20 cellular contexts compared by ENCODE assay signal in the genomic region with DNA sequence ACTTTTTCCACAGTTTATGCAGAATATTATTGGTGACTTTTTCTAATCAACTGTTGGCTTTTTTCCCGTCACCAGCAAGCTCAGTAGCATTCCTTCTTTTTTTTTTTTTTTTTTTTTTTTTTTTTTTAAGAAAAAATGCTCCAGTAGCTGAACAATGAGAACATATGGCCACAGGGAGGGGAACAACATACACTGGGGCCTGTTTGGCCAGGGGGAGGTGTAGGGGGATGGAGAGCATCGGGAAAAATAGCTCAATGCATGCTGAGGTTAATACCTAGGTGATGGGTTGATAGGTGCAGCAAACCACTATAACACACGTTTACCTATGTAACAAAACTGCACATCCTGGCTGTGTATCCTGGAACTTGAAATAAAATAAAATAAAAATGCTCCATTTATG.
A peak's percentile ranks its signal among the peaks of the same experiment; 100 is the strongest.
DNase-seq lines count a peak whose midpoint lies in the region; ATAC-seq, FAIRE-seq and TF ChIP-seq lines count a peak whose summit lies in the region.
"Had no signal": no experiment of that assay in that cellular context is flagged by ENCODE, and none has a peak within 500 bp of the region (broad histone marks: within the 10 kb centered on the region; RNA-seq: fewer than 3 reads in every experiment).

No MANE protein-coding gene starts in this region.

- peaks cover 2% of the 10 kb centered on the region for H3K79me2 ChIP-seq in mesendoderm (ENCODE audit: control insufficient read depth, insufficient read depth, low read length)

- H3K27me3 Mint-ChIP-seq in WTC11 (ENCODE audit: low read depth): no peaks in the 10 kb centered on the region
- H3K27me3 Mint-ChIP-seq in activated CD4-positive, alpha-beta T cell treated with anti-CD3 and anti-CD28 coated beads, Interleukin-2, amount 10 ng/mL, durations not matched to agents 24 days and 14 days: no peaks in the 10 kb centered on the region
- H3K27me3 Mint-ChIP-seq: CD8-positive, alpha-beta memory T cell had no signal

- TF ChIP-seq EP300 in A549 (IDR thresholded peaks at IDR 0.05): no peak

- intact Hi-C loops in activated CD4-positive, alpha-beta T cell treated with anti-CD3 and anti-CD28 coated beads, Interleukin-2, amount 10 ng/mL, durations not matched to agents 24 days and 14 days (cut with micrococcal nuclease): no loop called here

- no peak overlapping the region for H2BK120ac ChIP-seq in mesendoderm (ENCODE audit: low read depth, low read length)

- no peak overlapping the region for H4K5ac ChIP-seq in mesendoderm (ENCODE audit: low read length)

- no peak for DNase-seq in A549 (ENCODE audit: low read depth in 1 of 2, low spot score in 1 of 2)
- peak; percentile 6 for DNase-seq in NCI-H1694 treated with DMSO at 0.1 percent for 48 hours (lab: John Stamatoyannopoulos, UW)
- DNase-seq in WTC11 (ENCODE audit: low spot score): no peak
- peak; percentile 56 for DNase-seq in mesendoderm
- no peak for DNase-seq in Ammon's horn (ENCODE audit: low spot score)
- no peak for DNase-seq in activated CD4-positive, alpha-beta T cell treated with anti-CD3 and anti-CD28 coated beads, Interleukin-2, amount 10 ng/mL, durations not matched to agents 24 days and 14 days
- no peak for DNase-seq in occipital lobe (lab: John Stamatoyannopoulos, UW)
- DNase-seq: CD8-positive, alpha-beta memory T cell; DMS79 treated with DMSO at 0.1 percent for 48 hours; H7; NCI-H2029; NCI-H774; PC-3; RPMI8226; SHP77 treated with DMSO at 0.1 percent for 48 hours had no signal

- H3K4me1 Mint-ChIP-seq in WTC11: peaks cover 27% of the 10 kb centered on the region
- H3K4me1 Mint-ChIP-seq in activated CD4-positive, alpha-beta T cell treated with anti-CD3 and anti-CD28 coated beads, Interleukin-2, amount 10 ng/mL, durations not matched to agents 24 days and 14 days: no peaks in the 10 kb centered on the region
- H3K4me1 Mint-ChIP-seq: CD8-positive, alpha-beta memory T cell had no signal

- POLR2A ChIA-PET in A549 (lab: Yijun Ruan, JAX): interaction anchor here (0.7 kb wide), 1 partner anchor 82 kb away, joined by 6 read pairs; no protein-coding TSS in a partner anchor
- POLR2A ChIA-PET in WTC11 (lab: Charles Lee): no interaction called here

- H3K4me3 Mint-ChIP-seq in WTC11: no peak overlapping the region
- no peak overlapping the region for H3K4me3 Mint-ChIP-seq in activated CD4-positive, alpha-beta T cell treated with anti-CD3 and anti-CD28 coated beads, Interleukin-2, amount 10 ng/mL, durations not matched to agents 24 days and 14 days
- H3K4me3 Mint-ChIP-seq: CD8-positive, alpha-beta memory T cell had no signal

- no peak overlapping the region for H3K56ac ChIP-seq in mesendoderm (ENCODE audit: low read length)

- H3K9ac ChIP-seq in mesendoderm (ENCODE audit: low read length): no peak overlapping the region
- H3K9ac ChIP-seq: BLaER1 treated with 17β-estradiol and CSF1 and Interleukin-3, amounts not matched to agents 10 nM and 100 nM; KMS-11 had no signal

- no peak for FAIRE-seq in A549 (lab: Jason Lieb, UNC)
- FAIRE-seq: A204.1 had no signal

- H2AK5ac ChIP-seq in mesendoderm (ENCODE audit: low read length): no peak overlapping the region

- H3K27ac Mint-ChIP-seq in WTC11: 0 out of 2 replicates have a peak overlapping the region, but pooled peaks have one; percentile 18
- H3K27ac Mint-ChIP-seq in activated CD4-positive, alpha-beta T cell treated with anti-CD3 and anti-CD28 coated beads, Interleukin-2, amount 10 ng/mL, durations not matched to agents 24 days and 14 days: no peak overlapping the region
- H3K27ac Mint-ChIP-seq: CD8-positive, alpha-beta memory T cell had no signal

- H3K4me2 ChIP-seq in A549 (peak overlapping the region; percentile 30; the same call in 1 of the 3 replicates), mesendoderm (ENCODE audit: low read length) (no peak overlapping the region)
- H3K4me2 ChIP-seq: BLaER1 treated with 17β-estradiol and CSF1 and Interleukin-3, amounts not matched to agents 10 nM and 100 nM; KMS-11 had no signal

- ATAC-seq in A549 (no peak; a peak in 1 of 6 replicates), WTC11 (peak; percentile 87), GM18517 (IDR thresholded peaks at IDR 0.05; ENCODE audit: unreplicated experiment) (no peak)
- ATAC-seq: SK-N-SH treated with all-trans-retinoic acid at 6 μM for 48 hours had no signal

- H3K36me3 ChIP-seq in mesendoderm (ENCODE audit: control insufficient read depth, insufficient read depth, low read length): no peaks in the 10 kb centered on the region

- TF ChIP-seq CTCF in A549 (IDR thresholded peaks at IDR 0.05) (no peak), WTC11 (IDR thresholded peaks at IDR 0.05) (no peak)

- no peak for TF ChIP-seq RAD21 in A549 (conservative IDR thresholded peaks at IDR 0.05 in 1 of 2, IDR thresholded peaks at IDR 0.05 in 1 of 2)

- CTCF ChIA-PET in A549 (lab: Yijun Ruan, JAX): interaction anchor here (0.6 to 2.1 kb wide), 3 partner anchors 10 to 87 kb away, joined by 3 to 6 read pairs (median 3); no protein-coding TSS in a partner anchor
- CTCF ChIA-PET in WTC11 (lab: Charles Lee): interaction anchor here (0.6 to 1.6 kb wide), 9 partner anchors 10 to 1017 kb away, joined by 3 to 7 read pairs (median 5); no protein-coding TSS in a partner anchor

- H3K36me3 Mint-ChIP-seq in WTC11: peaks cover 7% of the 10 kb centered on the region; the same call in 1 of the 2 replicates
- no peaks in the 10 kb centered on the region for H3K36me3 Mint-ChIP-seq in activated CD4-positive, alpha-beta T cell treated with anti-CD3 and anti-CD28 coated beads, Interleukin-2, amount 10 ng/mL, durations not matched to agents 24 days and 14 days (ENCODE audit: low read depth)

- H3K79me1 ChIP-seq in mesendoderm (ENCODE audit: low read length): peaks cover 6% of the 10 kb centered on the region

- H4K8ac ChIP-seq in mesendoderm (ENCODE audit: low read depth, low read length): no peak overlapping the region

- H3K27ac ChIP-seq in A549: no peak overlapping the region; a peak in 1 of 6 replicates
- H3K27ac ChIP-seq in mesendoderm (ENCODE audit: low read depth, low read length): no peak overlapping the region
- H3K27ac ChIP-seq: BLaER1 treated with 17β-estradiol and CSF1 and Interleukin-3, amounts not matched to agents 10 nM and 100 nM; KMS-11 had no signal

- H3K18ac ChIP-seq in mesendoderm (ENCODE audit: low read length): no peak overlapping the region

- no peaks in the 10 kb centered on the region for H3K9me3 Mint-ChIP-seq in WTC11
- no peaks in the 10 kb centered on the region for H3K9me3 Mint-ChIP-seq in activated CD4-positive, alpha-beta T cell treated with anti-CD3 and anti-CD28 coated beads, Interleukin-2, amount 10 ng/mL, durations not matched to agents 24 days and 14 days

- H3K9me3 ChIP-seq in A549: no peaks in the 10 kb centered on the region
- H3K9me3 ChIP-seq: BLaER1 treated with 17β-estradiol and CSF1 and Interleukin-3, amounts not matched to agents 10 nM and 100 nM had no signal

- WGBS in A549 (ENCODE audit: missing lambda C conversion rate): 79% methylated on average over 3 of the region's 3 CpGs
- WGBS in mesendoderm (ENCODE audit: extremely low coverage, insufficient coverage, low lambda C conversion rate): no CpG with 5 or more reads among the region's 3 CpGs

- no peak overlapping the region for H2BK15ac ChIP-seq in mesendoderm (replicated peaks; ENCODE audit: low read depth)

- TF ChIP-seq POLR2A in A549 (IDR thresholded peaks at IDR 0.05; ENCODE audit: low read length): no peak

- H3K4me3 ChIP-seq in A549 (no peak overlapping the region), mesendoderm (ENCODE audit: low read length) (no peak overlapping the region)
- H3K4me3 ChIP-seq: BLaER1 treated with 17β-estradiol and CSF1 and Interleukin-3, amounts not matched to agents 10 nM and 100 nM had no signal

- H3K27me3 ChIP-seq in mesendoderm (ENCODE audit: insufficient read depth, low read length, poor library complexity): no peaks in the 10 kb centered on the region
- H3K27me3 ChIP-seq: BLaER1 treated with 17β-estradiol and CSF1 and Interleukin-3, amounts not matched to agents 10 nM and 100 nM had no signal

- no peak overlapping the region for H2BK5ac ChIP-seq in mesendoderm (ENCODE audit: low read length)

- no peak overlapping the region for H3K23ac ChIP-seq in mesendoderm (ENCODE audit: low read length)

- H3K4ac ChIP-seq in mesendoderm (ENCODE audit: low read depth, low read length): no peak overlapping the region

- H3K4me1 ChIP-seq in A549: peaks cover 29% of the 10 kb centered on the region
- H3K4me1 ChIP-seq in mesendoderm (ENCODE audit: control insufficient read depth, low read depth, low read length): no peaks in the 10 kb centered on the region
- H3K4me1 ChIP-seq: BLaER1 treated with 17β-estradiol and CSF1 and Interleukin-3, amounts not matched to agents 10 nM and 100 nM had no signal

TF ChIP-seq in A549, 52 proteins besides CTCF, POLR2A, EP300 and RAD21:
- TF ChIP-seq CEBPB (IDR thresholded peaks at IDR 0.05): no peak

TF ChIP-seq in WTC11, 78 proteins besides CTCF, POLR2A, EP300 and RAD21 (continues in another document):
- TF ChIP-seq, protein P1, sequence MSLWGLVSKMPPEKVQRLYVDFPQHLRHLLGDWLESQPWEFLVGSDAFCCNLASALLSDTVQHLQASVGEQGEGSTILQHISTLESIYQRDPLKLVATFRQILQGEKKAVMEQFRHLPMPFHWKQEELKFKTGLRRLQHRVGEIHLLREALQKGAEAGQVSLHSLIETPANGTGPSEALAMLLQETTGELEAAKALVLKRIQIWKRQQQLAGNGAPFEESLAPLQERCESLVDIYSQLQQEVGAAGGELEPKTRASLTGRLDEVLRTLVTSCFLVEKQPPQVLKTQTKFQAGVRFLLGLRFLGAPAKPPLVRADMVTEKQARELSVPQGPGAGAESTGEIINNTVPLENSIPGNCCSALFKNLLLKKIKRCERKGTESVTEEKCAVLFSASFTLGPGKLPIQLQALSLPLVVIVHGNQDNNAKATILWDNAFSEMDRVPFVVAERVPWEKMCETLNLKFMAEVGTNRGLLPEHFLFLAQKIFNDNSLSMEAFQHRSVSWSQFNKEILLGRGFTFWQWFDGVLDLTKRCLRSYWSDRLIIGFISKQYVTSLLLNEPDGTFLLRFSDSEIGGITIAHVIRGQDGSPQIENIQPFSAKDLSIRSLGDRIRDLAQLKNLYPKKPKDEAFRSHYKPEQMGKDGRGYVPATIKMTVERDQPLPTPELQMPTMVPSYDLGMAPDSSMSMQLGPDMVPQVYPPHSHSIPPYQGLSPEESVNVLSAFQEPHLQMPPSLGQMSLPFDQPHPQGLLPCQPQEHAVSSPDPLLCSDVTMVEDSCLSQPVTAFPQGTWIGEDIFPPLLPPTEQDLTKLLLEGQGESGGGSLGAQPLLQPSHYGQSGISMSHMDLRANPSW (CRISPR knock-in tag; conservative IDR thresholded peaks at IDR 0.05; ENCODE audit: low read depth): no peak
- TF ChIP-seq, protein P2, sequence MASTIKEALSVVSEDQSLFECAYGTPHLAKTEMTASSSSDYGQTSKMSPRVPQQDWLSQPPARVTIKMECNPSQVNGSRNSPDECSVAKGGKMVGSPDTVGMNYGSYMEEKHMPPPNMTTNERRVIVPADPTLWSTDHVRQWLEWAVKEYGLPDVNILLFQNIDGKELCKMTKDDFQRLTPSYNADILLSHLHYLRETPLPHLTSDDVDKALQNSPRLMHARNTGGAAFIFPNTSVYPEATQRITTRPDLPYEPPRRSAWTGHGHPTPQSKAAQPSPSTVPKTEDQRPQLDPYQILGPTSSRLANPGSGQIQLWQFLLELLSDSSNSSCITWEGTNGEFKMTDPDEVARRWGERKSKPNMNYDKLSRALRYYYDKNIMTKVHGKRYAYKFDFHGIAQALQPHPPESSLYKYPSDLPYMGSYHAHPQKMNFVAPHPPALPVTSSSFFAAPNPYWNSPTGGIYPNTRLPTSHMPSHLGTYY (CRISPR knock-in tag; IDR thresholded peaks at IDR 0.05): no peak

Comparison
In these comparisons a context has a peak if more than half of its experiments do, and no peak if none do; other contexts are left out.
1. DNase-seq: peak in NCI-H1694 treated with DMSO at 0.1 percent for 48 hours (single experiment) and mesendoderm (single experiment); none in A549 (0 of 2), WTC11 (single experiment), Ammon's horn (single experiment), activated CD4-positive, alpha-beta T cell treated with anti-CD3 and anti-CD28 coated beads, Interleukin-2, amount 10 ng/mL, durations not matched to agents 24 days and 14 days (single experiment) and occipital lobe (single experiment).